In the genomic region with DNA sequence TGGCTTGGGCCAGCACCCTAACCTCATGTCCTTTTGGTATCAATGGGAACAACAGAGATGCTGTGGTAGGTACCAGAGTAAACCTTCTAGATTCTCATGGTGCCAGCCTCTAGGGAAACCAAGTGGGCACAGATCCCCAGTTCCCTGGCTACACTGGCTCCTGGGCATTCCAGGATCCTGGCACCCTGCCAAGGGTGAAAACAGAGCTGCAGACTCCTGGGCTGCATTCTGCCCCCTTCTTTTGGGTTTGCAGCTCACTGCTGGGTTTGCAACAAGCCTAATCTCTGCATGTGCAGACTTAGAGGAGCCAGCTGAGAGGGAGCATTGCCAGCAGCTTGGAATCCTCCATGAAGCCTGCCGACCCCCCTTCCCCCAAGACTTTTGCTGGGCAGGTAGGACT, we compare ENCODE assay signal across 24 cellular contexts. TPM values are rescaled to one million over a fixed set of nuclear protein-coding genes. Genes with fewer than 3 reads are reported as not detected.
A peak's percentile ranks its signal among the peaks of the same experiment; 100 is the strongest.
DNase-seq lines count a peak whose midpoint lies in the region; TF ChIP-seq lines count a peak whose summit lies in the region.
"Had no signal": no experiment of that assay in that cellular context is flagged by ENCODE, and none has a peak within 500 bp of the region (broad histone marks: within the 10 kb centered on the region; RNA-seq: fewer than 3 reads in every experiment).

No MANE protein-coding gene starts in this region.

- no peaks in the 10 kb centered on the region for H3K27me3 ChIP-seq in sigmoid colon
- H3K27me3 ChIP-seq: esophagus muscularis mucosa, gastroesophageal sphincter, vagina had no signal

- no peaks in the 10 kb centered on the region for H3K9me3 ChIP-seq in sigmoid colon
- H3K9me3 ChIP-seq: esophagus muscularis mucosa, gastroesophageal sphincter, vagina had no signal

- no peaks in the 10 kb centered on the region for H3K36me3 ChIP-seq in sigmoid colon
- H3K36me3 ChIP-seq: gastroesophageal sphincter, vagina had no signal

- H3K4me3 ChIP-seq in sigmoid colon = no peak overlapping the region
- H3K4me3 ChIP-seq: esophagus muscularis mucosa, gastroesophageal sphincter, vagina had no signal

- DNase-seq in NCI-H524 (lab: John Stamatoyannopoulos, UW) (peak; percentile 17 to 48), NCI-H524 treated with DMSO at 0.1 percent for 48 hours (lab: John Stamatoyannopoulos, UW) (no peak), DMS79 (lab: John Stamatoyannopoulos, UW) (peak; percentile 17), NCI-H345 (lab: John Stamatoyannopoulos, UW) (peak; percentile 57), sigmoid colon (peak; percentile 71), occipital lobe (lab: John Stamatoyannopoulos, UW) (no peak), ecto neural progenitor cell (ENCODE audit: low spot score) (no peak)
- no peak for DNase-seq in stimulated activated CD4-positive, alpha-beta T cell treated with anti-CD3 and anti-CD28 coated beads, Interleukin-1b, Interleukin-23, amount 100 ng/mL, for 48 hours
- DNase-seq: activated CD4-positive, alpha-beta memory T cell treated with anti-CD3 and anti-CD28 coated beads for 36 hours; amniotic stem cell; CD4-positive, alpha-beta T cell; cerebellar nuclear complex; effector CD8-positive, alpha-beta T cell; HFFc6; kidney glomerular epithelial cell; natural killer cell; NCI-H510A treated with DMSO at 0.1 percent for 48 hours; PC-3; small intestine; stimulated activated CD4-positive, alpha-beta T cell treated with anti-CD3 and anti-CD28 coated beads, Interleukin-4, amount 100 ng/mL, for 4 hours; T-helper 2 cell had no signal

- intact Hi-C loops in sigmoid colon (cut with DNase I) = no loop called here

- peaks cover 0 to 34% (median 28%) of the 10 kb centered on the region in 4 donors for H3K4me1 ChIP-seq in sigmoid colon

- TF ChIP-seq CTCF in sigmoid colon (IDR thresholded peaks at IDR 0.05) = no peak

- TF ChIP-seq POLR2A in sigmoid colon (IDR thresholded peaks at IDR 0.05) = no peak

- 73 to 75% methylated on average over 1 of the region's 1 CpG for WGBS in sigmoid colon, 2 donors

- no peak for TF ChIP-seq EP300 in sigmoid colon (IDR thresholded peaks at IDR 0.05)

- peak overlapping the region in 3 of 4 donors; percentile 82 to 91 (median 84) for H3K27ac ChIP-seq in sigmoid colon
- H3K27ac ChIP-seq: vagina had no signal

RNA-seq across cellular contexts. Expression of a gene that starts 30.6 kb away (rescaled TPM):
- 10 to 100 TPM; 12.7 to 23.2 (median 20.7) TPM for total RNA-seq in sigmoid colon
- polyA plus RNA-seq in sigmoid colon = 1 to 10 TPM in 2 of 3 donors, under 1 TPM in 1; 0.92 to 4.3 (median 1.8) TPM
- total RNA-seq in occipital lobe = 6.2 TPM

Comparison
In these comparisons a context has a peak if more than half of its experiments do, and no peak if none do; other contexts are left out.
1. DNase-seq: peak in NCI-H524 (2 of 2), DMS79 (single experiment), NCI-H345 (single experiment) and sigmoid colon (single experiment); none in NCI-H524 treated with DMSO at 0.1 percent for 48 hours (single experiment), stimulated activated CD4-positive, alpha-beta T cell treated with anti-CD3 and anti-CD28 coated beads, Interleukin-1b, Interleukin-23, amount 100 ng/mL, for 48 hours (single experiment), occipital lobe (single experiment) and ecto neural progenitor cell (single experiment).